9 cellular contexts compared by ENCODE assay signal in the genomic region with DNA sequence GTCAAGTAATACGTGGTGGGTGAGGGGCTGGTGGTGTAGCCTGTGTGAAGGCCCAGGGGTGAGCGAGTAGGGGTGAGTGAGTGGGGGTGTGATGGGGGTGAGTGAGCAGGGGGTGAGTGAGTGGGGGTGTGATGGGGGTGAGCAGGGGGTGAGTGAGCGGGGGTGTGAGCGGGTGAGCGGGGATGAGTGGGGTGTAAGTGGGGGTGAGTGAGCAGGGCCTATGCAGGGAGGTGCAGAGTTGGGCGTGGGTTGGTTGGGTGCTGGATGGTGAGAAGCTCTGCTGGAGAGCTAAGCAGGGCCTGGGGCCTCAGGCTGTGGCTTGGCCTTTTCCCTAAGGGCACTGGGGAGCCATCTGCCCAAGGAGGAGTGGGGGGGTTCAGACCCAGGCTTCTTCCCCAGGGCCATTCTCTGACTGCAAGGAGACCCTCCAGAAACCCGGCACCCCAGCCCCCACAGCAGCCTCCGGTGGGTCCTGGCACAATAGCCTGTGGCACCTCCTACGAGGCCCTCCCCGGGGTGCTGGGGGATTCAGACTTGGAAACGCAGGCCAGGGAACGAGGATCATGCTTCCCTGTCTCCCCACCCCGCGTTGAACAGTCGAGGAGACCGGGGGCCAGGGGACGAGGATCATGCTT. TPM values are rescaled to one million over a fixed set of nuclear protein-coding genes. Genes with fewer than 3 reads are reported as not detected.
A peak's percentile ranks its signal among the peaks of the same experiment; 100 is the strongest.
DNase-seq lines count a peak whose midpoint lies in the region; ATAC-seq, FAIRE-seq and TF ChIP-seq lines count a peak whose summit lies in the region.
"Had no signal": no experiment of that assay in that cellular context is flagged by ENCODE, and none has a peak within 500 bp of the region (broad histone marks: within the 10 kb centered on the region; RNA-seq: fewer than 3 reads in every experiment).

No MANE protein-coding gene starts in this region.

- no peak overlapping the region for H3K4me3 Mint-ChIP-seq in activated naive CD4-positive, alpha-beta T cell treated with anti-CD3 and anti-CD28 coated beads, Interleukin-2, amount 10 ng/mL, durations not matched to agents 7 days and 5 days
- H3K4me3 Mint-ChIP-seq in activated naive CD4-positive, alpha-beta T cell treated with anti-CD3 and anti-CD28 coated beads for 36 hours, result no peak overlapping the region
- H3K4me3 Mint-ChIP-seq in T-helper 2 cell treated with Interferon-gamma antibody and Interleukin-4, amounts not matched to agents 5 μg/mL and 100 μg/mL, for 36 hours, result peak overlapping the region; percentile 5

- H3K27ac ChIP-seq in foreskin keratinocyte (peak overlapping the region; percentile 70), small intestine (ENCODE audit: low read depth in 1 of 2, low read length in 1 of 2) (peak overlapping the region in 1 of 2 donors; percentile 68)
- H3K27ac ChIP-seq: HL-60 had no signal

- intact Hi-C loops in activated naive CD4-positive, alpha-beta T cell treated with anti-CD3 and anti-CD28 coated beads for 36 hours (cut with micrococcal nuclease), result no loop called here

- no peaks in the 10 kb centered on the region for H3K4me1 ChIP-seq in foreskin keratinocyte
- peaks cover 0 to 6% of the 10 kb centered on the region in 2 donors for H3K4me1 ChIP-seq in small intestine (ENCODE audit: control insufficient read depth in 2 of 2, insufficient read depth in 1 of 2, low read depth in 1 of 2, low read length in 1 of 2)

- no peaks in the 10 kb centered on the region for H3K9me3 Mint-ChIP-seq in activated naive CD4-positive, alpha-beta T cell treated with anti-CD3 and anti-CD28 coated beads, Interleukin-2, amount 10 ng/mL, durations not matched to agents 7 days and 5 days
- no peaks in the 10 kb centered on the region for H3K9me3 Mint-ChIP-seq in activated naive CD4-positive, alpha-beta T cell treated with anti-CD3 and anti-CD28 coated beads for 36 hours
- no peaks in the 10 kb centered on the region for H3K9me3 Mint-ChIP-seq in T-helper 2 cell treated with Interferon-gamma antibody and Interleukin-4, amounts not matched to agents 5 μg/mL and 100 μg/mL, for 36 hours

- ATAC-seq in foreskin keratinocyte, result no peak
- peak; percentile 29 for ATAC-seq in stimulated activated naive CD8-positive, alpha-beta T cell treated with anti-CD3 and anti-CD28 coated beads, Interleukin-15, Interleukin-2, amounts not matched to agents 100 U/mL and 50 U/mL, for 24 hours

- TF ChIP-seq CTCF in foreskin keratinocyte (conservative IDR thresholded peaks at IDR 0.05), result no peak

- no peak overlapping the region for H3K4me3 ChIP-seq in small intestine (ENCODE audit: low read depth in 1 of 2, low read length in 2 of 2)

- H3K27ac Mint-ChIP-seq in activated naive CD4-positive, alpha-beta T cell treated with anti-CD3 and anti-CD28 coated beads, Interleukin-2, amount 10 ng/mL, durations not matched to agents 7 days and 5 days, result peak overlapping the region; percentile 82
- no peak overlapping the region for H3K27ac Mint-ChIP-seq in activated naive CD4-positive, alpha-beta T cell treated with anti-CD3 and anti-CD28 coated beads for 36 hours
- H3K27ac Mint-ChIP-seq in T-helper 2 cell treated with Interferon-gamma antibody and Interleukin-4, amounts not matched to agents 5 μg/mL and 100 μg/mL, for 36 hours, result peak overlapping the region; percentile 32

- FAIRE-seq in small intestine (lab: Jason Lieb, UNC), result no peak

- DNase-seq in activated naive CD4-positive, alpha-beta T cell treated with anti-CD3 and anti-CD28 coated beads, Interleukin-2, amount 10 ng/mL, durations not matched to agents 7 days and 5 days, result no peak
- DNase-seq in activated naive CD4-positive, alpha-beta T cell treated with anti-CD3 and anti-CD28 coated beads for 36 hours, result no peak
- DNase-seq in T-helper 2 cell treated with Interferon-gamma antibody and Interleukin-4, amounts not matched to agents 5 μg/mL and 100 μg/mL, for 36 hours (ENCODE audit: low spot score), result no peak
- DNase-seq in foreskin keratinocyte (no peak), Kasumi-1 (lab: John Stamatoyannopoulos, UW) (no peak), small intestine (no peak), NCI-H748 (lab: John Stamatoyannopoulos, UW; ENCODE audit: unreplicated experiment) (no peak)
- peak; percentile 27 for DNase-seq in stimulated activated naive CD8-positive, alpha-beta T cell treated with anti-CD3 and anti-CD28 coated beads, Interleukin-15, Interleukin-2, amounts not matched to agents 100 U/mL and 50 U/mL, for 24 hours

- no peaks in the 10 kb centered on the region for H3K36me3 ChIP-seq in small intestine (ENCODE audit: control insufficient read depth in 2 of 2, insufficient read depth in 2 of 2, low read length in 2 of 2)

- peaks cover 32% of the 10 kb centered on the region for H3K4me1 Mint-ChIP-seq in activated naive CD4-positive, alpha-beta T cell treated with anti-CD3 and anti-CD28 coated beads, Interleukin-2, amount 10 ng/mL, durations not matched to agents 7 days and 5 days
- H3K4me1 Mint-ChIP-seq in activated naive CD4-positive, alpha-beta T cell treated with anti-CD3 and anti-CD28 coated beads for 36 hours (ENCODE audit: low read depth), result peaks cover 23% of the 10 kb centered on the region
- H3K4me1 Mint-ChIP-seq in T-helper 2 cell treated with Interferon-gamma antibody and Interleukin-4, amounts not matched to agents 5 μg/mL and 100 μg/mL, for 36 hours (ENCODE audit: low read depth), result peaks cover 9% of the 10 kb centered on the region

- H3K36me3 Mint-ChIP-seq in activated naive CD4-positive, alpha-beta T cell treated with anti-CD3 and anti-CD28 coated beads, Interleukin-2, amount 10 ng/mL, durations not matched to agents 7 days and 5 days, result no peaks in the 10 kb centered on the region
- H3K36me3 Mint-ChIP-seq in activated naive CD4-positive, alpha-beta T cell treated with anti-CD3 and anti-CD28 coated beads for 36 hours (ENCODE audit: low read depth), result peaks cover 4% of the 10 kb centered on the region
- no peaks in the 10 kb centered on the region for H3K36me3 Mint-ChIP-seq in T-helper 2 cell treated with Interferon-gamma antibody and Interleukin-4, amounts not matched to agents 5 μg/mL and 100 μg/mL, for 36 hours (ENCODE audit: low read depth)

- WGBS in small intestine, 3 donors, result 91 to 93% (median 93%) methylated on average over 17 of the region's 17 CpGs

- H3K27me3 ChIP-seq in foreskin keratinocyte (no peaks in the 10 kb centered on the region), small intestine (ENCODE audit: control insufficient read depth in 2 of 2, insufficient read depth in 2 of 2, low read length in 2 of 2) (no peaks in the 10 kb centered on the region)

- no peaks in the 10 kb centered on the region for H3K9me3 ChIP-seq in small intestine (ENCODE audit: control insufficient read depth, low read depth)

- CTCF ChIA-PET in activated naive CD4-positive, alpha-beta T cell treated with anti-CD3 and anti-CD28 coated beads, Interleukin-2, amount 10 ng/mL, durations not matched to agents 7 days and 5 days (lab: Charles Lee), result interaction anchor here (0.7 kb wide), 1 partner anchor 16 kb away, joined by 3 read pairs; no protein-coding TSS in a partner anchor
- CTCF ChIA-PET in activated naive CD4-positive, alpha-beta T cell treated with anti-CD3 and anti-CD28 coated beads for 36 hours (lab: Charles Lee), result interaction anchor here (1.0 to 2.3 kb wide), 3 partner anchors 12 to 173 kb away, joined by 3 to 10 read pairs (median 4); no protein-coding TSS in a partner anchor

- peaks cover 4% of the 10 kb centered on the region for H3K27me3 Mint-ChIP-seq in activated naive CD4-positive, alpha-beta T cell treated with anti-CD3 and anti-CD28 coated beads, Interleukin-2, amount 10 ng/mL, durations not matched to agents 7 days and 5 days
- H3K27me3 Mint-ChIP-seq in activated naive CD4-positive, alpha-beta T cell treated with anti-CD3 and anti-CD28 coated beads for 36 hours (ENCODE audit: low read depth), result no peaks in the 10 kb centered on the region
- no peaks in the 10 kb centered on the region for H3K27me3 Mint-ChIP-seq in T-helper 2 cell treated with Interferon-gamma antibody and Interleukin-4, amounts not matched to agents 5 μg/mL and 100 μg/mL, for 36 hours (ENCODE audit: low read depth)

RNA-seq across cellular contexts. Expression of a gene that starts 30.4 kb away (rescaled TPM):
- 10 to 100 TPM; 17.9 to 23.6 TPM for total RNA-seq in activated naive CD4-positive, alpha-beta T cell treated with anti-CD3 and anti-CD28 coated beads for 36 hours
- total RNA-seq in foreskin keratinocyte, result 18.7 and 30.1 TPM in 2 replicates
- polyA plus RNA-seq in foreskin keratinocyte (11.2 and 16.7 TPM in 2 replicates), small intestine (1 to 10 TPM in 2 of 3 donors, under 1 TPM in 1; 0.45 to 8.2 (median 4.3) TPM)

RNA-seq across cellular contexts. Expression of a gene that starts 40.1 kb away (rescaled TPM):
- total RNA-seq in activated naive CD4-positive, alpha-beta T cell treated with anti-CD3 and anti-CD28 coated beads for 36 hours, result not detected
- not detected in 2 replicates for total RNA-seq in foreskin keratinocyte
- polyA plus RNA-seq in foreskin keratinocyte, result not detected in 2 replicates
- 10 to 100 TPM in 1 of 3 donors, 1 to 10 TPM in 1, under 1 TPM in 1; 0.67 to 13.2 (median 3.8) TPM for polyA plus RNA-seq in small intestine
